11 cellular contexts compared by ENCODE assay signal in genomic region chr16:54766355-54766754, GRCh38.
"Had no signal": no experiment of that assay in that cellular context is flagged by ENCODE, and none has a peak within 500 bp of the region (broad histone marks: within the 10 kb centered on the region; RNA-seq: fewer than 3 reads in every experiment).

No MANE protein-coding gene starts in this region.

- H3K4me3 ChIP-seq: GM23248, GM23338, HAP-1 had no signal

- FAIRE-seq: H1, H54 had no signal

- H3K27ac ChIP-seq: GM23248 had no signal

- DNase-seq: GM23248, GOT3, H7, H9, HCEC 1CT, HFFc6 had no signal

- H2AFZ ChIP-seq: GM23248, GM23338 had no signal

- H3K9ac ChIP-seq: GM23248 had no signal

- H3K4me2 ChIP-seq: GM23338 had no signal

- ATAC-seq: GM23338, HCT116 had no signal

- H3K36me3 ChIP-seq: HAP-1 had no signal
